In genomic region chr2:188381614-188382013, GRCh38 we compare ENCODE assay signal across 13 cellular contexts.
DNase-seq lines count a peak whose midpoint lies in the region; ATAC-seq, FAIRE-seq and TF ChIP-seq lines count a peak whose summit lies in the region.
"Had no signal": no experiment of that assay in that cellular context is flagged by ENCODE, and none has a peak within 500 bp of the region (broad histone marks: within the 10 kb centered on the region; RNA-seq: fewer than 3 reads in every experiment).

No MANE protein-coding gene starts in this region.

- DNase-seq in Daoy (ENCODE audit: low read depth) (peak; percentile 19), RCC 7860 (ENCODE audit: low spot score) (peak; percentile 82), epithelial cell of esophagus (ENCODE audit: low read depth) (peak; percentile 78), renal cortical epithelial cell (ENCODE audit: low read depth) (peak; percentile 97), right atrium auricular region (ENCODE audit: low spot score) (no peak), NAMALWA (ENCODE audit: low spot score) (no peak)
- DNase-seq in effector CD8-positive, alpha-beta T cell (lab: John Stamatoyannopoulos, UW), result no peak
- DNase-seq: activated CD8-positive, alpha-beta memory T cell treated with anti-CD3 and anti-CD28 coated beads, Interleukin-2, amount 50 U/mL, for 4 hours; aorta; COR-L47; NCI-H1694; stimulated activated CD4-positive, alpha-beta T cell treated with anti-CD3 and anti-CD28 coated beads, Interleukin-4, amount 100 ng/mL, for 1 hour had no signal

- H3K27ac ChIP-seq in right atrium auricular region, result no peak overlapping the region

- H3K4me3 ChIP-seq in epithelial cell of esophagus (ENCODE audit: low read length), result no peak overlapping the region
- no peak overlapping the region for H3K4me3 ChIP-seq in right atrium auricular region

- no peaks in the 10 kb centered on the region for H3K27me3 ChIP-seq in right atrium auricular region

- H3K36me3 ChIP-seq in right atrium auricular region, result no peaks in the 10 kb centered on the region

- H3K4me1 ChIP-seq in right atrium auricular region, result peaks cover 0 to 12% of the 10 kb centered on the region in 2 donors

- ATAC-seq in HG03196 (IDR thresholded peaks at IDR 0.05; ENCODE audit: unreplicated experiment), result no peak

- H3K9me3 ChIP-seq in right atrium auricular region, result no peaks in the 10 kb centered on the region

- TF ChIP-seq CTCF in epithelial cell of esophagus (IDR thresholded peaks at IDR 0.05; ENCODE audit: insufficient read depth, low read depth, low read length, missing control alignments), result no peak
- TF ChIP-seq CTCF in right atrium auricular region (IDR thresholded peaks at IDR 0.05), result no peak

- peak; percentile 98 for FAIRE-seq in RCC 7860 (lab: Jason Lieb, UNC)

Comparison
In these comparisons a context has a peak if more than half of its experiments do, and no peak if none do; other contexts are left out.
1. DNase-seq: peak in Daoy (single experiment), RCC 7860 (single experiment), epithelial cell of esophagus (single experiment) and renal cortical epithelial cell (single experiment); none in right atrium auricular region (single experiment), effector CD8-positive, alpha-beta T cell (single experiment) and NAMALWA (single experiment).